In the genomic region with DNA sequence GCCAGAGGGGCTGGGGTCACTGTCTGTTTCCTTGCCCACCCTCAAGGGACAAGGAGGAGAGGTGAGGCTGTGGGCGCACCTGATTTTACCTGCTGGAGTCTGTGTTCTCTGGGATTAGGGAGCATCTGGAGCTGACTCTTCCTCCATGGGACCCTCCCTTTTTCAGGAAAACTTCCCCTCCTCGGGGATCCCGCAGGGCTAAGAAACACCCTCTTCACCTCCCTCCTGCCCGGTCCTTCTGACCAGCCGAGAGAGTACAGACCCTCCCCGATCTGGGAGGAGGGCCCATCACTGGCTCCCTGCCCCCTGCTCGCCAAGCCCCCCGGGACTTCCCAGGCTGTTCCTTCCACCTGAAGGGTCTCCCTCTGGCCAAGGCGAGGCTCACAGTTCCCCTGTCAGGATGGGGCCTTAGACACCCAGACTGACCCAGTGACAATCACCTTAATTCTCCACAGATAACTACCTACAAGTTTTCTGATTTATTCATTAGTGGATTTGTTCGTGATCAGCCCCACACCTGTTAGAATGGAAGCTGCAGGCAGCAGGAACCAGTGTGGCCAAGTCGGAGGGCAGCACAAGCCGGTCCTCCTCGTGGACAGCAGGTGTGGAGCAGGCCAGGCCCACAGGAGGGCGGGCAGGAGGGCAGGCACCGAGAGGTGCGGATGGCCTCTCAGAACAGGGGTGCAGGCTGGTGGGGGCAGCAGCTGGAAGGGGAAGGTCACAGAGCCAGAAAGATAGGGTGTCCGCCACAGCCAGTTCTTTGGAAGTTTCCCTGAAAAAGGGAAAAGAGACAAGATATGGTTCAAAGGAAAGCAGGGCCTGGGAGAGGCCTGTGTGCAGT, we compare ENCODE assay signal across 19 cellular contexts. TPM values are rescaled to one million over a fixed set of nuclear protein-coding genes. Genes with fewer than 3 reads are reported as not detected.
A peak's percentile ranks its signal among the peaks of the same experiment; 100 is the strongest.
DNase-seq lines count a peak whose midpoint lies in the region; ATAC-seq, FAIRE-seq and TF ChIP-seq lines count a peak whose summit lies in the region.
"Had no signal": no experiment of that assay in that cellular context is flagged by ENCODE, and none has a peak within 500 bp of the region (broad histone marks: within the 10 kb centered on the region; RNA-seq: fewer than 3 reads in every experiment).

No MANE protein-coding gene starts in this region.

- H3K4me3 Mint-ChIP-seq in natural killer cell, result peak overlapping the region; percentile 28
- H3K4me3 Mint-ChIP-seq in natural killer cell treated with Interleukin-12 subunit alpha and Interleukin-12 subunit beta and Interleukin-15 and Interleukin-18, amount 100 ng/mL, for 72 hours, result no peak overlapping the region
- H3K4me3 Mint-ChIP-seq: central memory CD8-positive, alpha-beta T cell; memory B cell had no signal

- FAIRE-seq in kidney (lab: Jason Lieb, UNC), result no peak
- FAIRE-seq: GM12878, pancreas had no signal

- no peaks in the 10 kb centered on the region for H3K9me3 ChIP-seq in WERI-Rb-1 (ENCODE audit: severe bottlenecking)
- H3K9me3 ChIP-seq in kidney (ENCODE audit: control insufficient read depth in 1 of 2, low read length in 2 of 2), result no peaks in the 10 kb centered on the region
- H3K9me3 ChIP-seq in aorta (ENCODE audit: control insufficient read depth, low read length), result no peaks in the 10 kb centered on the region
- H3K9me3 ChIP-seq: BE2C, pancreas had no signal

- no peaks in the 10 kb centered on the region for H3K36me3 Mint-ChIP-seq in natural killer cell
- H3K36me3 Mint-ChIP-seq in natural killer cell treated with Interleukin-12 subunit alpha and Interleukin-12 subunit beta and Interleukin-15 and Interleukin-18, amount 100 ng/mL, for 72 hours, result no peaks in the 10 kb centered on the region
- H3K36me3 Mint-ChIP-seq: memory B cell had no signal

- no peak overlapping the region for H3K9ac ChIP-seq in kidney (ENCODE audit: low read length in 2 of 2)

- WGBS in aorta, 2 donors, result 88 to 89% methylated on average over 17 of the region's 17 CpGs

- DNase-seq in natural killer cell, result peak; percentile 15
- DNase-seq in natural killer cell treated with Interleukin-12 subunit alpha and Interleukin-12 subunit beta and Interleukin-15 and Interleukin-18, amount 100 ng/mL, for 72 hours (ENCODE audit: low spot score), result no peak
- DNase-seq in WERI-Rb-1, result no peak
- peak; percentile 80 for DNase-seq in kidney
- DNase-seq in aorta, result peak; percentile 47 to 63
- no peak for DNase-seq in Kasumi-1 (lab: John Stamatoyannopoulos, UW)
- DNase-seq in cerebellar cortex (ENCODE audit: low spot score), result no peak
- DNase-seq: activated CD4-positive, alpha-beta T cell treated with anti-CD3 and anti-CD28 coated beads for 4 hours; activated gamma-delta T cell treated with Interleukin-2 at 50 U/mL for 16 hours; BE2C; DMS79 treated with DMSO at 0.1 percent for 48 hours; OCI-M1 had no signal

- H3K27me3 Mint-ChIP-seq in natural killer cell (ENCODE audit: low read depth in 2 of 2), result peaks cover 17 to 30% of the 10 kb centered on the region in 2 donors
- H3K27me3 Mint-ChIP-seq in natural killer cell treated with Interleukin-12 subunit alpha and Interleukin-12 subunit beta and Interleukin-15 and Interleukin-18, amount 100 ng/mL, for 72 hours, result peaks cover 21 to 29% of the 10 kb centered on the region in 2 donors

- H3K36me3 ChIP-seq in WERI-Rb-1 (peaks cover 14% of the 10 kb centered on the region), kidney (ENCODE audit: control insufficient read depth in 1 of 2, insufficient read depth in 2 of 2, low read length in 2 of 2) (no peaks in the 10 kb centered on the region), aorta (ENCODE audit: control insufficient read depth in 1 of 2, insufficient read depth in 2 of 2, low read length in 1 of 2) (no peaks in the 10 kb centered on the region)
- H3K36me3 ChIP-seq: pancreas had no signal

- H3K9me3 Mint-ChIP-seq in natural killer cell, result no peaks in the 10 kb centered on the region
- H3K9me3 Mint-ChIP-seq in natural killer cell treated with Interleukin-12 subunit alpha and Interleukin-12 subunit beta and Interleukin-15 and Interleukin-18, amount 100 ng/mL, for 72 hours, result no peaks in the 10 kb centered on the region
- H3K9me3 Mint-ChIP-seq: central memory CD8-positive, alpha-beta T cell; memory B cell had no signal

- H3K27ac Mint-ChIP-seq in natural killer cell, result no peak overlapping the region
- H3K27ac Mint-ChIP-seq in natural killer cell treated with Interleukin-12 subunit alpha and Interleukin-12 subunit beta and Interleukin-15 and Interleukin-18, amount 100 ng/mL, for 72 hours, result no peak overlapping the region
- H3K27ac Mint-ChIP-seq: memory B cell had no signal

- H3K27ac ChIP-seq in WERI-Rb-1 (0 out of 2 replicates have a peak overlapping the region, but pooled peaks have one; percentile 10), kidney (ENCODE audit: low read depth in 2 of 2, low read length in 2 of 2) (no peak overlapping the region), aorta (ENCODE audit: low read depth in 1 of 2, low read length in 2 of 2) (no peak overlapping the region)
- H3K27ac ChIP-seq: pancreas had no signal

- H3K4me3 ChIP-seq in WERI-Rb-1 (ENCODE audit: low read depth, low read length), result no peak overlapping the region
- H3K4me3 ChIP-seq in kidney (ENCODE audit: low read length in 2 of 2), result no peak overlapping the region
- no peak overlapping the region for H3K4me3 ChIP-seq in aorta (ENCODE audit: low read length in 2 of 2)
- H3K4me3 ChIP-seq: GM12878, pancreas had no signal

- H3K4me1 ChIP-seq in kidney (ENCODE audit: control insufficient read depth in 1 of 2, insufficient read depth in 1 of 2, low read depth in 1 of 2, low read length in 2 of 2) (peaks cover 0 to 23% of the 10 kb centered on the region in 2 donors), aorta (ENCODE audit: control insufficient read depth in 1 of 2, insufficient read depth in 2 of 2, low read length in 2 of 2) (no peaks in the 10 kb centered on the region)
- H3K4me1 ChIP-seq: pancreas had no signal

- ATAC-seq in natural killer cell, result no peak
- ATAC-seq in natural killer cell treated with Interleukin-12 subunit alpha and Interleukin-12 subunit beta and Interleukin-15 and Interleukin-18, amount 100 ng/mL, for 72 hours, result no peak
- ATAC-seq in aorta (ENCODE audit: low FRiP score), result no peak
- no peak for ATAC-seq in HG03565 (IDR thresholded peaks at IDR 0.05; ENCODE audit: unreplicated experiment)
- ATAC-seq: esophagus mucosa, GM12878, pancreas had no signal

- intact Hi-C loops in natural killer cell (cut with micrococcal nuclease), result no loop called here
- intact Hi-C loops in kidney (cut with DNase I), result no loop called here
- intact Hi-C loops in aorta (cut with DNase I), result loop anchor here (5.0 to 10.0 kb wide), 3 partner anchors 34 to 157 kb away; a partner anchor contains a TSS

- H3K27me3 ChIP-seq in WERI-Rb-1 (ENCODE audit: insufficient read depth, low read depth, severe bottlenecking) (no peaks in the 10 kb centered on the region), aorta (ENCODE audit: control insufficient read depth in 1 of 2, insufficient read depth in 2 of 2, low read length in 1 of 2) (no peaks in the 10 kb centered on the region)
- H3K27me3 ChIP-seq: pancreas had no signal

- no peak for TF ChIP-seq CTCF in natural killer cell (IDR thresholded peaks at IDR 0.05)
- no peak for TF ChIP-seq CTCF in WERI-Rb-1 (IDR thresholded peaks at IDR 0.05; ENCODE audit: low read depth, low read length)
- no peak for TF ChIP-seq CTCF in kidney (IDR thresholded peaks at IDR 0.05; ENCODE audit: borderline replicate concordance, extremely low read depth, insufficient read depth)

- peaks cover 6 to 12% of the 10 kb centered on the region in 2 donors for H3K4me1 Mint-ChIP-seq in natural killer cell
- peaks cover 4 to 5% of the 10 kb centered on the region in 2 donors for H3K4me1 Mint-ChIP-seq in natural killer cell treated with Interleukin-12 subunit alpha and Interleukin-12 subunit beta and Interleukin-15 and Interleukin-18, amount 100 ng/mL, for 72 hours (ENCODE audit: low read depth in 2 of 2)

RNA-seq across cellular contexts. Expression of a gene that starts 15.9 kb away (rescaled TPM):
- not detected for total RNA-seq in natural killer cell
- not detected for total RNA-seq in natural killer cell treated with Interleukin-12 subunit alpha and Interleukin-12 subunit beta and Interleukin-15 and Interleukin-18, amount 100 ng/mL, for 72 hours
- 21.4 TPM for total RNA-seq in kidney
- 13.3 TPM for polyA plus RNA-seq in kidney (ENCODE audit: insufficient read depth, low read depth, low replicate concordance)
- total RNA-seq in aorta, result 10 to 100 TPM; 30.1 to 44.3 TPM
- polyA plus RNA-seq in aorta, result 1 to 10 TPM; 2.6 to 7.2 TPM
- total RNA-seq: GM12878; T-helper 1 cell treated with Interleukin-12 subunit alpha and Interleukin-12 subunit beta and Interleukin-4 antibody, amounts not matched to agents 30 ng/mL and 1 ng/mL, for 36 hours had no signal

RNA-seq across cellular contexts. Expression of a gene that starts 51.2 kb away (rescaled TPM):
- 10 to 100 TPM; 61.4 to 66.0 (median 61.8) TPM for total RNA-seq in natural killer cell
- total RNA-seq in natural killer cell treated with Interleukin-12 subunit alpha and Interleukin-12 subunit beta and Interleukin-15 and Interleukin-18, amount 100 ng/mL, for 72 hours, result 100 to 1,000 TPM; 113 to 143 TPM
- 65.5 TPM for total RNA-seq in kidney
- 42.4 TPM for polyA plus RNA-seq in kidney (ENCODE audit: insufficient read depth, low read depth, low replicate concordance)
- 10 to 100 TPM; 35.8 to 41.4 TPM for total RNA-seq in aorta
- polyA plus RNA-seq in aorta, result 10 to 100 TPM; 17.3 to 55.5 TPM

RNA-seq across cellular contexts. Expression of a gene that starts 52.6 kb away (rescaled TPM):
- total RNA-seq in natural killer cell (10 to 100 TPM; 17.8 to 33.5 (median 22.4) TPM), kidney (11.5 TPM), aorta (10 to 100 TPM; 10.0 to 19.9 TPM)
- 10 to 100 TPM; 19.0 to 27.9 TPM for total RNA-seq in natural killer cell treated with Interleukin-12 subunit alpha and Interleukin-12 subunit beta and Interleukin-15 and Interleukin-18, amount 100 ng/mL, for 72 hours
- polyA plus RNA-seq in kidney (ENCODE audit: insufficient read depth, low read depth, low replicate concordance) (6.9 TPM), aorta (10 to 100 TPM in 1 of 2 donors, 1 to 10 TPM in 1; 2.8 to 40.5 TPM)

RNA-seq across cellular contexts. Expression of a gene that starts 58.5 kb away (rescaled TPM):
- total RNA-seq in natural killer cell, result 1 to 10 TPM; 1.3 to 1.9 (median 1.3) TPM
- 1 to 10 TPM; 1.4 TPM for total RNA-seq in natural killer cell treated with Interleukin-12 subunit alpha and Interleukin-12 subunit beta and Interleukin-15 and Interleukin-18, amount 100 ng/mL, for 72 hours
- total RNA-seq in kidney, result 14.3 TPM
- not detected for polyA plus RNA-seq in kidney (ENCODE audit: insufficient read depth, low read depth, low replicate concordance)
- 1 to 10 TPM in 1 of 2 donors, under 1 TPM in 1; 0.52 to 1.2 TPM for total RNA-seq in aorta
- polyA plus RNA-seq in aorta, result under 1 TPM; 0.13 to 0.61 TPM

Comparison
In these comparisons a context has a peak if more than half of its experiments do, and no peak if none do; other contexts are left out.
1. DNase-seq: peak in natural killer cell (single experiment), kidney (single experiment) and aorta (2 of 2); none in natural killer cell treated with Interleukin-12 subunit alpha and Interleukin-12 subunit beta and Interleukin-15 and Interleukin-18, amount 100 ng/mL, for 72 hours (single experiment), WERI-Rb-1 (single experiment), Kasumi-1 (0 of 2) and cerebellar cortex (single experiment).
2. RNA of a gene that starts 15.9 kb away (total RNA-seq): 30.1 to 44.3 TPM in aorta and 21.4 TPM in kidney (single experiment); not detected in natural killer cell treated with Interleukin-12 subunit alpha and Interleukin-12 subunit beta and Interleukin-15 and Interleukin-18, amount 100 ng/mL, for 72 hours and not detected in natural killer cell; every median in the first group is over 10 times any median in the second.
3. intact Hi-C loops: an anchor here in aorta (5.0 to 10.0 kb wide); none called in natural killer cell and kidney.